ENCODE assay signal across 1 cellular context in the genomic region with DNA sequence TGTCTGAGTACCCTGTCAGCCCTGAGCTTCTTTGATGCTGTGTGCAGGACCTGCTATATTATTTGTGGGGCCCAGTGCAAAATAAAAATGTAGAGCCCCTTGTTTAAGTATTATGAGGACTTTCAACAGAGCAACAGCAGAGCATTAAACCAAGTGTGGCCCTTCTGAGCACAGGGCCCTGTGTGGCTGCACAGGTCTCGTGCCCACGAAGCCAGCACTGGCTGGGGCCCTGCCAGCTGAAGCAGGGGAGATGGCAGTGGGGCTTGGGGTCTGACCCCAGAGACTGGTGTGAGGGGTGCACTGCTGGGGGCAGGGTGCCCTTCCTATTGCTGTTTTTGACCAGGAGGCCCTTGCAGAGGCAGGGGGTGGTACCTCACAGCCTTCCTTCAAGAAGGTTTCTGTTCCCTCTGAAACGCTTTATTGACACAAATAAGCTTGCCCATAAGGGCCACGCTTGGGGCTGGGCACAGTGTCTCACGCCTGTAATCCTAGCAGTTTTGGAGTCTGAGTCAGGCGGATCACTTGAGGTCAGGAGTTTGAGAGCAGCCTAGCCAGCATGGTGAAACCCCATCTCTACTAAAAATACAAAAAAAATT.
TF ChIP-seq lines count a peak whose summit lies in the region.

No MANE protein-coding gene starts in this region.

TF ChIP-seq in IMR-90, 13 proteins besides CTCF, POLR2A, EP300 and RAD21 (continued from another document):
- TF ChIP-seq, protein P1, sequence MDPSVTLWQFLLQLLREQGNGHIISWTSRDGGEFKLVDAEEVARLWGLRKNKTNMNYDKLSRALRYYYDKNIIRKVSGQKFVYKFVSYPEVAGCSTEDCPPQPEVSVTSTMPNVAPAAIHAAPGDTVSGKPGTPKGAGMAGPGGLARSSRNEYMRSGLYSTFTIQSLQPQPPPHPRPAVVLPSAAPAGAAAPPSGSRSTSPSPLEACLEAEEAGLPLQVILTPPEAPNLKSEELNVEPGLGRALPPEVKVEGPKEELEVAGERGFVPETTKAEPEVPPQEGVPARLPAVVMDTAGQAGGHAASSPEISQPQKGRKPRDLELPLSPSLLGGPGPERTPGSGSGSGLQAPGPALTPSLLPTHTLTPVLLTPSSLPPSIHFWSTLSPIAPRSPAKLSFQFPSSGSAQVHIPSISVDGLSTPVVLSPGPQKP (IDR thresholded peaks at IDR 0.05; ENCODE audit: borderline replicate concordance, low read depth, low read length): no peak
- TF ChIP-seq SMC3 (IDR thresholded peaks at IDR 0.05; ENCODE audit: low read depth, low read length) (no peak), RCOR1 (IDR thresholded peaks at IDR 0.05; ENCODE audit: insufficient replicate concordance, low read length) (no peak), BHLHE40 (IDR thresholded peaks at IDR 0.05; ENCODE audit: low read depth, low read length) (no peak), FOS (IDR thresholded peaks at IDR 0.05; ENCODE audit: low read depth, low read length) (no peak), MAZ (IDR thresholded peaks at IDR 0.05; ENCODE audit: borderline replicate concordance, low read depth, low read length) (no peak), MAFK (IDR thresholded peaks at IDR 0.05; ENCODE audit: low read depth, low read length) (no peak), CHD1 (IDR thresholded peaks at IDR 0.05; ENCODE audit: low read depth, low read length) (no peak)
